In genomic region chr22:19940536-19941364, GRCh38 we compare ENCODE assay signal across 8 cellular contexts. TPM values are rescaled to one million over a fixed set of nuclear protein-coding genes. Genes with fewer than 3 reads are reported as not detected.
A peak's percentile ranks its signal among the peaks of the same experiment; 100 is the strongest.
DNase-seq lines count a peak whose midpoint lies in the region; ATAC-seq and TF ChIP-seq lines count a peak whose summit lies in the region.

No MANE protein-coding gene starts in this region.

- no peak for TF ChIP-seq POLR2A in right lobe of liver (IDR thresholded peaks at IDR 0.05)

- peak overlapping the region; percentile 93 for H3K4me3 Mint-ChIP-seq in activated T-cell treated with anti-CD3 and anti-CD28 coated beads, Interleukin-2, amount 50 U/mL, for 24 hours
- peak overlapping the region; percentile 95 for H3K4me3 Mint-ChIP-seq in type B pancreatic cell

- TF ChIP-seq CTCF in right lobe of liver (IDR thresholded peaks at IDR 0.05), result no peak
- TF ChIP-seq CTCF in type B pancreatic cell (conservative IDR thresholded peaks at IDR 0.05), result peak; percentile 23

- H3K9me3 Mint-ChIP-seq in activated T-cell treated with anti-CD3 and anti-CD28 coated beads, Interleukin-2, amount 50 U/mL, for 24 hours, result peaks cover 9% of the 10 kb centered on the region
- peaks cover 9% of the 10 kb centered on the region for H3K9me3 Mint-ChIP-seq in type B pancreatic cell

- peak overlapping the region; percentile 96 for H3K27ac Mint-ChIP-seq in activated T-cell treated with anti-CD3 and anti-CD28 coated beads, Interleukin-2, amount 50 U/mL, for 24 hours
- H3K27ac Mint-ChIP-seq in type B pancreatic cell, result peak overlapping the region; percentile 29

- DNase-seq in activated T-cell treated with anti-CD3 and anti-CD28 coated beads, Interleukin-2, amount 50 U/mL, for 24 hours, result no peak
- DNase-seq in activated T-cell treated with anti-CD3 and anti-CD28 coated beads for 4 hours (no peak), adipocyte (ENCODE audit: low read depth) (no peak), right lobe of liver (peak in 2 of 3 donors; percentile 45 to 50), type B pancreatic cell (ENCODE audit: extremely low spot score, unreplicated experiment) (no peak)

- no peaks in the 10 kb centered on the region for H3K9me3 ChIP-seq in adipocyte (ENCODE audit: control insufficient read depth, low read length)
- no peaks in the 10 kb centered on the region for H3K9me3 ChIP-seq in right lobe of liver

- H3K4me1 ChIP-seq in adipocyte (ENCODE audit: control insufficient read depth, insufficient read depth, low read length) (peaks cover 31% of the 10 kb centered on the region), right lobe of liver (peaks cover 0 to 49% (median 15%) of the 10 kb centered on the region in 4 donors)

- 58% methylated on average over 10 of the region's 21 CpGs for WGBS in right lobe of liver (ENCODE audit: insufficient coverage, low coverage, low lambda C conversion rate, missing lambda C conversion rate)

- H3K4me3 ChIP-seq in adipocyte (ENCODE audit: low read length), result peak overlapping the region; percentile 97
- H3K4me3 ChIP-seq in right lobe of liver, result peak overlapping the region; percentile 75 to 94 (median 91)

- intact Hi-C loops in right lobe of liver (cut with DNase I), result no loop called here

- H3K4me1 Mint-ChIP-seq in activated T-cell treated with anti-CD3 and anti-CD28 coated beads, Interleukin-2, amount 50 U/mL, for 24 hours (ENCODE audit: low read depth), result peaks cover 35% of the 10 kb centered on the region
- peaks cover 19% of the 10 kb centered on the region for H3K4me1 Mint-ChIP-seq in type B pancreatic cell (ENCODE audit: unreplicated experiment)

- H3K27me3 Mint-ChIP-seq in activated T-cell treated with anti-CD3 and anti-CD28 coated beads, Interleukin-2, amount 50 U/mL, for 24 hours, result no peaks in the 10 kb centered on the region
- no peaks in the 10 kb centered on the region for H3K27me3 Mint-ChIP-seq in type B pancreatic cell

- peak in 1 of 4 donors; percentile 1 for ATAC-seq in right lobe of liver
- ATAC-seq in GM18873 (IDR thresholded peaks at IDR 0.05; ENCODE audit: low FRiP score, unreplicated experiment), result no peak
- no peak for ATAC-seq in GM19455 (IDR thresholded peaks at IDR 0.05; ENCODE audit: unreplicated experiment)
- ATAC-seq in GM21367 (IDR thresholded peaks at IDR 0.05; ENCODE audit: unreplicated experiment), result no peak

- H3K9ac ChIP-seq in adipocyte (ENCODE audit: low read length), result peak overlapping the region; percentile 99

- peak overlapping the region; percentile 88 to 96 (median 93) for H3K27ac ChIP-seq in right lobe of liver

- H3K36me3 Mint-ChIP-seq in activated T-cell treated with anti-CD3 and anti-CD28 coated beads, Interleukin-2, amount 50 U/mL, for 24 hours (ENCODE audit: low read depth), result peaks cover 54% of the 10 kb centered on the region
- peaks cover 26% of the 10 kb centered on the region for H3K36me3 Mint-ChIP-seq in type B pancreatic cell

- H3K36me3 ChIP-seq in adipocyte (ENCODE audit: control insufficient read depth, insufficient read depth, low read length, severe bottlenecking) (no peaks in the 10 kb centered on the region), right lobe of liver (no peaks in the 10 kb centered on the region)

- no peaks in the 10 kb centered on the region for H3K27me3 ChIP-seq in adipocyte (replicated peaks; ENCODE audit: control insufficient read depth, insufficient read depth, low read length)
- no peaks in the 10 kb centered on the region for H3K27me3 ChIP-seq in right lobe of liver

RNA-seq across cellular contexts. Expression of gene COMT, which starts 0.8 kb away (rescaled TPM):
- total RNA-seq in right lobe of liver, result 100 to 1,000 TPM; 144 to 270 (median 200) TPM
- total RNA-seq in type B pancreatic cell (ENCODE audit: low replicate concordance), result 87.2 and 87.4 TPM in 2 replicates

RNA-seq across cellular contexts. Expression of gene TXNRD2, which starts 0.9 kb away (rescaled TPM):
- total RNA-seq in right lobe of liver, result 10 to 100 TPM; 35.9 to 47.8 (median 44.3) TPM
- 13.2 and 25.1 TPM in 2 replicates for total RNA-seq in type B pancreatic cell (ENCODE audit: low replicate concordance)

Comparison
In these comparisons a context has a peak if more than half of its experiments do, and no peak if none do; other contexts are left out.
1. DNase-seq: peak in right lobe of liver (2 of 3); none in activated T-cell treated with anti-CD3 and anti-CD28 coated beads, Interleukin-2, amount 50 U/mL, for 24 hours (single experiment), activated T-cell treated with anti-CD3 and anti-CD28 coated beads for 4 hours (single experiment), adipocyte (single experiment) and type B pancreatic cell (single experiment).